9 cellular contexts compared by ENCODE assay signal in the genomic region with DNA sequence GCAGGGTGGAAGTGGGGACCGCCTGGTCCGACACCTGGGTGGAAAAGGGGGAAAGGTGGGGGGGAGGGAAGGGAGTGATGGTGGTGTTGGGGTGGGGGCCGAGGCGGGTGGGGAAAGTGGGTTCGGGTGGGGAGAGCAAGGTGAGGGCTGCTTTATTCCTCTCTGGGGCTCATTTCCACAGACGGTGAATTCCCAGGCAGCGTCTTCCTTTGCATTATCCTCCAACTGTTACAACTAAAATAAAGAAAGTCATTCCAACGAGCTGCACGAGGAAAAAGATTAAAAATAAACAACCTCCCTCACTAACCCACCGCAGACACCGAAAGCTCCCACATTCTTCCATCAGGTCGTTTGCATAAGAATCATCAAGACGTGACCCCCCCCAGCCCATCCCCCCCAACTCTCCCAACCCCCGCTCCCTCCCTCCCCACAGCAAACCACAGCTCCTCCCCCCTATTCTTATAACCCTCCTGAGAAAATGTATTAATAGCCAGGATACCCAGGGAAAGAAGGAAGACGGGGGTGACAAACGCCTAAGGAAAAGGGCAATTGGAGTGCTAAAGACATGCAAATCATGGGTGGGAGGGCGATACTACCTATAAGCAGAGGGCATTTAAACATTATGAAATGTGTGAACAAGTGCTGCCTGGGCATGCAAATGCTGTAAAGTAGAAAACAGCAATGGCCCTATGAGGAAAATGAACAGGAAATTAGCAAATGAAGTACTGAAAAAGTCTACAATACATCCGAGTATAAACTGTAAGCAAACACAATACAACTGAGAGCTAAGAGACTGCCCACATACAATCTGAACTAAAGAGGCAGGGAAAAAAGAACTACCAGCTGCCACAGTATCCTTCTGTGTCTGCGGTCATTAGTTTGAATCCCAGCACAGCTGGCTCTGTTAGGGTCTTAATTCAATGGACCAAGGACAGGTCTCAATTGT. TPM values are rescaled to one million over a fixed set of nuclear protein-coding genes. Genes with fewer than 3 reads are reported as not detected.
DNase-seq lines count a peak whose midpoint lies in the region; ATAC-seq lines count a peak whose summit lies in the region.
"Had no signal": no experiment of that assay in that cellular context is flagged by ENCODE, and none has a peak within 500 bp of the region (broad histone marks: within the 10 kb centered on the region; RNA-seq: fewer than 3 reads in every experiment).

No MANE protein-coding gene starts in this region.

- no peak overlapping the region for H3K4me3 ChIP-seq in CD4-positive, CD25-positive, alpha-beta regulatory T cell (ENCODE audit: low read depth, low read length)
- peak overlapping the region; percentile 43 for H3K4me3 ChIP-seq in NT2/D1 (ENCODE audit: insufficient read length, low read depth)
- H3K4me3 ChIP-seq in naive thymus-derived CD4-positive, alpha-beta T cell (ENCODE audit: low read length) = peak overlapping the region; percentile 27

- H3K4me1 Mint-ChIP-seq in CD4-positive, CD25-positive, alpha-beta regulatory T cell = peaks cover 17 to 41% (median 24%) of the 10 kb centered on the region in 4 donors
- peaks cover 14 to 55% (median 35%) of the 10 kb centered on the region in 7 donors for H3K4me1 Mint-ChIP-seq in naive thymus-derived CD4-positive, alpha-beta T cell

- intact Hi-C loops in naive thymus-derived CD4-positive, alpha-beta T cell (cut with micrococcal nuclease) = loop anchor here (5.0 to 10.0 kb wide), 2 partner anchors 980 to 1213 kb away; a partner anchor contains a TSS

- H3K27ac Mint-ChIP-seq in CD4-positive, CD25-positive, alpha-beta regulatory T cell = peak overlapping the region in 1 of 3 donors; percentile 34
- peak overlapping the region in 1 of 9 donors; percentile 13 for H3K27ac Mint-ChIP-seq in naive thymus-derived CD4-positive, alpha-beta T cell

- peaks cover 71% of the 10 kb centered on the region for H3K27me3 Mint-ChIP-seq in CD4-positive, CD25-positive, alpha-beta regulatory T cell
- H3K27me3 Mint-ChIP-seq in naive thymus-derived CD4-positive, alpha-beta T cell = peaks cover 62 to 87% (median 79%) of the 10 kb centered on the region in 5 donors

- H3K9ac ChIP-seq in NT2/D1 (ENCODE audit: insufficient read length, low read depth) = peak overlapping the region; percentile 70

- no peak overlapping the region for H3K27ac ChIP-seq in CD4-positive, CD25-positive, alpha-beta regulatory T cell (ENCODE audit: insufficient read depth, low read length, poor library complexity, severe bottlenecking)
- no peak overlapping the region for H3K27ac ChIP-seq in naive thymus-derived CD4-positive, alpha-beta T cell (ENCODE audit: low read depth, low read length)

- no peak for ATAC-seq in CD4-positive, CD25-positive, alpha-beta regulatory T cell (ENCODE audit: low read depth in 2 of 2)
- ATAC-seq in GM18858 (IDR thresholded peaks at IDR 0.05; ENCODE audit: unreplicated experiment) (peak; percentile 31), HG02973 (IDR thresholded peaks at IDR 0.05; ENCODE audit: unreplicated experiment) (peak; percentile 20)
- ATAC-seq in naive thymus-derived CD4-positive, alpha-beta T cell = no peak

- peaks cover 15% of the 10 kb centered on the region for H3K4me1 ChIP-seq in CD4-positive, CD25-positive, alpha-beta regulatory T cell (ENCODE audit: control insufficient read depth, insufficient read depth, low read length, poor library complexity, severe bottlenecking)
- H3K4me1 ChIP-seq in NT2/D1 (ENCODE audit: insufficient read depth, insufficient read length) = no peaks in the 10 kb centered on the region
- H3K4me1 ChIP-seq in naive thymus-derived CD4-positive, alpha-beta T cell (ENCODE audit: control insufficient read depth in 2 of 2, insufficient read depth in 2 of 2, low read length in 2 of 2) = peaks cover 0 to 13% of the 10 kb centered on the region in 2 donors

- no peak for DNase-seq in CD4-positive, CD25-positive, alpha-beta regulatory T cell
- DNase-seq in NT2/D1 (ENCODE audit: low read depth, low spot score) = no peak
- DNase-seq in ecto neural progenitor cell (ENCODE audit: low spot score) = peak; percentile 59
- DNase-seq in naive thymus-derived CD4-positive, alpha-beta T cell = peak in 1 of 9 donors; percentile 1
- no peak for DNase-seq in EL
- DNase-seq in activated CD4-positive, alpha-beta T cell treated with anti-CD3 and anti-CD28 coated beads for 1 hour = no peak

- H3K9me3 ChIP-seq in CD4-positive, CD25-positive, alpha-beta regulatory T cell (ENCODE audit: control insufficient read depth in 2 of 2, low read length in 2 of 2) = no peaks in the 10 kb centered on the region
- no peaks in the 10 kb centered on the region for H3K9me3 ChIP-seq in NT2/D1 (ENCODE audit: insufficient read depth, low read length)
- H3K9me3 ChIP-seq in naive thymus-derived CD4-positive, alpha-beta T cell (ENCODE audit: control insufficient read depth in 2 of 3, low read length in 3 of 3) = no peaks in the 10 kb centered on the region

- no peaks in the 10 kb centered on the region for H3K36me3 Mint-ChIP-seq in CD4-positive, CD25-positive, alpha-beta regulatory T cell
- H3K36me3 Mint-ChIP-seq in naive thymus-derived CD4-positive, alpha-beta T cell = no peaks in the 10 kb centered on the region

- peak overlapping the region; percentile 46 to 91 (median 78) for H3K4me3 Mint-ChIP-seq in CD4-positive, CD25-positive, alpha-beta regulatory T cell
- H3K4me3 Mint-ChIP-seq in naive thymus-derived CD4-positive, alpha-beta T cell = peak overlapping the region; percentile 66 to 85 (median 76)

- POLR2A ChIA-PET in naive thymus-derived CD4-positive, alpha-beta T cell (lab: Charles Lee) = no interaction called here

- CTCF ChIA-PET in naive thymus-derived CD4-positive, alpha-beta T cell (lab: Charles Lee) = no interaction called here

- peaks cover 39% of the 10 kb centered on the region for H3K27me3 ChIP-seq in CD4-positive, CD25-positive, alpha-beta regulatory T cell (ENCODE audit: control insufficient read depth, insufficient read depth, low read length)
- no peaks in the 10 kb centered on the region for H3K27me3 ChIP-seq in NT2/D1 (ENCODE audit: insufficient read depth, insufficient read length)
- H3K27me3 ChIP-seq in naive thymus-derived CD4-positive, alpha-beta T cell (ENCODE audit: control insufficient read depth in 2 of 2, insufficient read depth in 2 of 2, low read length in 2 of 2) = peaks cover 0 to 20% of the 10 kb centered on the region in 2 donors

- H3K9me3 Mint-ChIP-seq in CD4-positive, CD25-positive, alpha-beta regulatory T cell = peaks cover 0 to 7% (median 2%) of the 10 kb centered on the region in 7 donors
- peaks cover 0 to 29% (median 4%) of the 10 kb centered on the region in 11 donors for H3K9me3 Mint-ChIP-seq in naive thymus-derived CD4-positive, alpha-beta T cell

- H3K36me3 ChIP-seq in CD4-positive, CD25-positive, alpha-beta regulatory T cell (ENCODE audit: control insufficient read depth, insufficient read depth, low read length) = no peaks in the 10 kb centered on the region
- H3K36me3 ChIP-seq in NT2/D1 (ENCODE audit: insufficient read depth, insufficient read length, low read length) = no peaks in the 10 kb centered on the region
- H3K36me3 ChIP-seq in naive thymus-derived CD4-positive, alpha-beta T cell (ENCODE audit: control insufficient read depth in 2 of 3, insufficient read depth in 3 of 3, low read length in 3 of 3) = no peaks in the 10 kb centered on the region

RNA-seq across cellular contexts. Expression of a gene that starts 2.6 kb away (rescaled TPM):
- total RNA-seq in CD4-positive, CD25-positive, alpha-beta regulatory T cell = not detected
- polyA plus RNA-seq in CD4-positive, CD25-positive, alpha-beta regulatory T cell = not detected
- total RNA-seq in naive thymus-derived CD4-positive, alpha-beta T cell = under 1 TPM in 1 of 5 experiments, not detected in 4; 0.42 TPM
- not detected for polyA plus RNA-seq in naive thymus-derived CD4-positive, alpha-beta T cell
- total RNA-seq: RPMI7951 had no signal

Comparison
In these comparisons a context has a peak if more than half of its experiments do, and no peak if none do; other contexts are left out.
1. ATAC-seq: peak in GM18858 (single experiment) and HG02973 (single experiment); none in CD4-positive, CD25-positive, alpha-beta regulatory T cell (0 of 2) and naive thymus-derived CD4-positive, alpha-beta T cell (single experiment).